ENCODE assay signal across 12 cellular contexts in the genomic region with DNA sequence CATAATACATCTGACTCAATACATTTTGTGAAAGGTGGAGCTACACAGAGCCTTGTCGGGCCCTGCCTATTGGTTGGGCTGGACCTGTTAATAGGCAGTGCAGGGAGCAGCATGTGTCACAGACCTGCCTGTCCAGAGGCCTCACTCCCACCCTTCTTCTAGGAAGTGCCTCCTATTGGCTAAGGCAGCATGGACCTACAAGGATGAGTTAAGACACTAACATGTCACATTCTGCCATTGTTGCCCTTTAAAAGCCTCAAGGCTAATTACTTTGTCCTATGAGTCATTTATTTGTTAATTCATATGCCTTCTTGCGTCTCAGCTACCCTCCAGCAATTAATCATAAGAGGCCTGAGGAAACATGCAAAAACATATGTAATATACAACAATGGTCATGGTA. TPM values are rescaled to one million over a fixed set of nuclear protein-coding genes. Genes with fewer than 3 reads are reported as not detected.
DNase-seq lines count a peak whose midpoint lies in the region; ATAC-seq, FAIRE-seq and TF ChIP-seq lines count a peak whose summit lies in the region.
"Had no signal": no experiment of that assay in that cellular context is flagged by ENCODE, and none has a peak within 500 bp of the region (broad histone marks: within the 10 kb centered on the region; RNA-seq: fewer than 3 reads in every experiment).

No MANE protein-coding gene starts in this region.

- dilution Hi-C loops in keratinocyte (cut with MboI; ENCODE audit: extremely low pct_ligation_motif_present, low sequenced_read_pairs), result no loop called here

- peaks cover 0 to 5% (median 0%) of the 10 kb centered on the region in 7 donors for H3K9me3 Mint-ChIP-seq in CD14-positive monocyte
- H3K9me3 Mint-ChIP-seq: stimulated activated memory B cell treated with anti-CD40 and anti-IgM and Interleukin-4, amounts not matched to agents 10 μg/mL and 1 μg/mL and 100 μg/mL, for 72 hours had no signal

- POLR2A ChIA-PET in HEK293 (lab: Yijun Ruan, JAX), result no interaction called here

- H3K4me1 Mint-ChIP-seq in CD14-positive monocyte (peaks cover 66% of the 10 kb centered on the region), T-helper 17 cell (peaks cover 32% of the 10 kb centered on the region)
- H3K4me1 Mint-ChIP-seq: neural crest cell had no signal

- H3K27me3 Mint-ChIP-seq in CD14-positive monocyte (ENCODE audit: low read depth in 3 of 3), result peaks cover 0 to 3% (median 2%) of the 10 kb centered on the region in 3 donors
- no peaks in the 10 kb centered on the region for H3K27me3 Mint-ChIP-seq in T-helper 17 cell
- H3K27me3 Mint-ChIP-seq: stimulated activated memory B cell treated with anti-CD40 and anti-IgM and Interleukin-4, amounts not matched to agents 10 μg/mL and 1 μg/mL and 100 μg/mL, for 72 hours had no signal

- H3K9ac ChIP-seq in keratinocyte (ENCODE audit: control insufficient read depth, extremely low read depth, insufficient read depth, low read length) (peak overlapping the region; percentile 60), Karpas-422 (ENCODE audit: low read length) (no peak overlapping the region)

- no peaks in the 10 kb centered on the region for H3K9me3 ChIP-seq in HEK293 (ENCODE audit: control insufficient read depth, insufficient read depth, low read depth, low read length)
- H3K9me3 ChIP-seq in T-helper 17 cell (ENCODE audit: control insufficient read depth, low read length, poor library complexity, severe bottlenecking), result no peaks in the 10 kb centered on the region
- no peaks in the 10 kb centered on the region for H3K9me3 ChIP-seq in keratinocyte (ENCODE audit: control insufficient read depth, low read depth, low read length)
- no peaks in the 10 kb centered on the region for H3K9me3 ChIP-seq in Karpas-422 (ENCODE audit: low read length)

- peak overlapping the region; percentile 83 to 97 (median 95) for H3K27ac Mint-ChIP-seq in CD14-positive monocyte
- peak overlapping the region; percentile 73 for H3K27ac Mint-ChIP-seq in T-helper 17 cell
- H3K27ac Mint-ChIP-seq: stimulated activated memory B cell treated with anti-CD40 and anti-IgM and Interleukin-4, amounts not matched to agents 10 μg/mL and 1 μg/mL and 100 μg/mL, for 72 hours had no signal

- H3K27me3 ChIP-seq in keratinocyte (ENCODE audit: control insufficient read depth, extremely low read depth, insufficient read depth, low read length) (no peaks in the 10 kb centered on the region), Karpas-422 (ENCODE audit: low read length) (no peaks in the 10 kb centered on the region)

- peak overlapping the region; percentile 51 for H3K4me2 ChIP-seq in keratinocyte (ENCODE audit: control insufficient read depth, extremely low read depth, insufficient read depth, low read depth, low read length)
- no peak overlapping the region for H3K4me2 ChIP-seq in Karpas-422 (ENCODE audit: low read depth, low read length, poor library complexity, severe bottlenecking)

- no peaks in the 10 kb centered on the region for H3K9me2 ChIP-seq in Karpas-422 (replicated peaks; ENCODE audit: insufficient read depth, low read length)

- no peak overlapping the region for H3K4me3 Mint-ChIP-seq in CD14-positive monocyte
- H3K4me3 Mint-ChIP-seq in T-helper 17 cell, result no peak overlapping the region
- H3K4me3 Mint-ChIP-seq: neural crest cell; stimulated activated memory B cell treated with anti-CD40 and anti-IgM and Interleukin-4, amounts not matched to agents 10 μg/mL and 1 μg/mL and 100 μg/mL, for 72 hours had no signal

- DNase-seq in CD14-positive monocyte (ENCODE audit: low spot score) (peak; percentile 97), T-helper 17 cell (no peak), keratinocyte (ENCODE audit: low read depth, low spot score) (peak; percentile 100), Karpas-422 (no peak), anterior cingulate cortex (lab: John Stamatoyannopoulos, UW) (no peak), NCI-H2081 (lab: John Stamatoyannopoulos, UW) (no peak), NCI-H2171 treated with DMSO at 0.1 percent for 48 hours (lab: John Stamatoyannopoulos, UW) (no peak)
- DNase-seq: activated gamma-delta T cell treated with Interleukin-2 at 50 U/mL for 16 hours, KG1 had no signal

- CTCF ChIA-PET in HEK293 (lab: Yijun Ruan, JAX), result no interaction called here

- intact Hi-C loops in CD14-positive monocyte (cut with micrococcal nuclease), result loop anchor here in 1 of 2 donors (5.0 to 10.0 kb wide), 2 partner anchors 35 to 163 kb away; partner anchors contain the start of genes ATP1A1 and CD58

- peak; percentile 24 for ATAC-seq in T-helper 17 cell
- ATAC-seq: stimulated activated memory B cell treated with anti-CD40 and anti-IgM and Interleukin-4, amounts not matched to agents 10 μg/mL and 1 μg/mL and 100 μg/mL, for 72 hours had no signal

- H2AFZ ChIP-seq in keratinocyte (ENCODE audit: control insufficient read depth, low read length) (no peak overlapping the region), Karpas-422 (ENCODE audit: low read length) (no peak overlapping the region)

- TF ChIP-seq CTCF in CD14-positive monocyte (IDR thresholded peaks at IDR 0.05) (no peak), HEK293 (tag by site-specific recombination; IDR thresholded peaks at IDR 0.05) (no peak), keratinocyte (optimal IDR thresholded peaks at IDR 0.05 in 1 of 3, IDR thresholded peaks at IDR 0.05 in 1 of 3, conservative IDR thresholded peaks at IDR 0.05 in 1 of 3; ENCODE audit: extremely low read depth in 1 of 3, insufficient read depth in 2 of 3, low read length in 3 of 3) (no peak)

- no peaks in the 10 kb centered on the region for H3K4me1 ChIP-seq in HEK293 (ENCODE audit: control insufficient read depth, insufficient read depth, low read length)
- H3K4me1 ChIP-seq in keratinocyte (ENCODE audit: control insufficient read depth, extremely low read depth, insufficient read depth, low read length), result peaks cover 43% of the 10 kb centered on the region
- H3K4me1 ChIP-seq in Karpas-422 (ENCODE audit: low read length), result peaks cover 12% of the 10 kb centered on the region

- H4K20me1 ChIP-seq in keratinocyte (ENCODE audit: control insufficient read depth, extremely low read depth, insufficient read depth, low read length) (no peaks in the 10 kb centered on the region), Karpas-422 (ENCODE audit: insufficient read depth, low read depth, low read length) (no peaks in the 10 kb centered on the region)

- peak; percentile 94 for FAIRE-seq in keratinocyte (lab: Jason Lieb, UNC)

- peaks cover 59 to 67% of the 10 kb centered on the region in 2 donors for H3K36me3 Mint-ChIP-seq in CD14-positive monocyte
- peaks cover 13% of the 10 kb centered on the region for H3K36me3 Mint-ChIP-seq in T-helper 17 cell (ENCODE audit: low read depth)

- H3K27ac ChIP-seq in HEK293 (ENCODE audit: extremely low read depth, low read depth, low read length), result no peak overlapping the region
- peak overlapping the region; percentile 82 for H3K27ac ChIP-seq in keratinocyte (ENCODE audit: control insufficient read depth, insufficient read depth, low read length)
- no peak overlapping the region for H3K27ac ChIP-seq in Karpas-422 (ENCODE audit: low read length)

- peaks cover 0 to 28% of the 10 kb centered on the region in 2 experiments; a peak in 1 of 3 replicates for H3K36me3 ChIP-seq in HEK293 (ENCODE audit: control insufficient read depth in 2 of 2, insufficient read depth in 1 of 2, low read length in 2 of 2)
- peaks cover 1 to 8% of the 10 kb centered on the region in 2 experiments for H3K36me3 ChIP-seq in keratinocyte (ENCODE audit: control insufficient read depth in 2 of 2, extremely low read depth in 1 of 2, insufficient read depth in 2 of 2, low read length in 2 of 2)
- no peaks in the 10 kb centered on the region for H3K36me3 ChIP-seq in Karpas-422 (ENCODE audit: insufficient read depth, low read length)

- H3K4me3 ChIP-seq in HEK293 (ENCODE audit: low read depth, low read length), result no peak overlapping the region
- no peak overlapping the region for H3K4me3 ChIP-seq in keratinocyte (ENCODE audit: control insufficient read depth in 2 of 3, extremely low read depth in 1 of 3, insufficient read depth in 2 of 3, low read depth in 1 of 3, low read length in 3 of 3)
- no peak overlapping the region for H3K4me3 ChIP-seq in Karpas-422 (ENCODE audit: low read length)

- H3K79me2 ChIP-seq in keratinocyte (ENCODE audit: control insufficient read depth, insufficient read depth, low read length) (no peaks in the 10 kb centered on the region), Karpas-422 (ENCODE audit: low read length) (no peaks in the 10 kb centered on the region)

- no peaks in the 10 kb centered on the region for H3K9me1 ChIP-seq in keratinocyte (ENCODE audit: control insufficient read depth, extremely low read depth, insufficient read depth, low read length)

TF ChIP-seq in HEK293, 187 proteins besides CTCF, POLR2A, EP300 and RAD21 (continues in another document):
- TF ChIP-seq SP7 (tag by site-specific recombination; IDR thresholded peaks at IDR 0.05) (0 out of 2 replicates have a peak, but pooled peaks have one; percentile 13), SP2 (tag by site-specific recombination; IDR thresholded peaks at IDR 0.05) (0 out of 2 replicates have a peak, but pooled peaks have one; percentile 14), ZEB2 (tag by site-specific recombination; IDR thresholded peaks at IDR 0.05) (no peak), ZNF629 (tag by site-specific recombination; IDR thresholded peaks at IDR 0.05) (peak; percentile 16; the same call in 1 of the 2 replicates)
- TF ChIP-seq, protein P1, sequence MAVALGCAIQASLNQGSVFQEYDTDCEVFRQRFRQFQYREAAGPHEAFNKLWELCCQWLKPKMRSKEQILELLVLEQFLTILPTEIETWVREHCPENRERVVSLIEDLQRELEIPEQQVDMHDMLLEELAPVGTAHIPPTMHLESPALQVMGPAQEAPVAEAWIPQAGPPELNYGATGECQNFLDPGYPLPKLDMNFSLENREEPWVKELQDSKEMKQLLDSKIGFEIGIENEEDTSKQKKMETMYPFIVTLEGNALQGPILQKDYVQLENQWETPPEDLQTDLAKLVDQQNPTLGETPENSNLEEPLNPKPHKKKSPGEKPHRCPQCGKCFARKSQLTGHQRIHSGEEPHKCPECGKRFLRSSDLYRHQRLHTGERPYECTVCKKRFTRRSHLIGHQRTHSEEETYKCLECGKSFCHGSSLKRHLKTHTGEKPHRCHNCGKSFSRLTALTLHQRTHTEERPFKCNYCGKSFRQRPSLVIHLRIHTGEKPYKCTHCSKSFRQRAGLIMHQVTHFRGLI (tag by site-specific recombination; IDR thresholded peaks at IDR 0.05), result peak; percentile 33; the same call in 1 of the 2 replicates

RNA-seq across cellular contexts. Expression of gene CD58, which starts 33.4 kb away (rescaled TPM):
- polyA plus RNA-seq in CD14-positive monocyte, result 100 to 1,000 TPM; 128 to 168 TPM
- total RNA-seq in T-helper 17 cell, result 10 to 100 TPM; 21.7 to 22.1 TPM
- 15.6 to 38.6 TPM (median 32.6 TPM) in 3 replicates for polyA plus RNA-seq in keratinocyte
- 18.5 TPM for polyA plus RNA-seq in keratinocyte (2011; ENCODE audit: low read depth)
- polyA plus RNA-seq in keratinocyte (2011; cell fraction: cytosol; rRNA removed), result 9.7 and 31.0 TPM in 2 replicates
- 43.2 and 51.9 TPM in 2 replicates for polyA plus RNA-seq in keratinocyte (2011; cell fraction: nucleus; rRNA removed)
- 13.9 and 22.2 TPM in 2 replicates for polyA plus RNA-seq in keratinocyte (2012; ENCODE audit: low replicate concordance)
- 4.1 to 14.3 TPM (median 7.4 TPM) in 3 replicates for polyA minus RNA-seq in keratinocyte
- polyA minus RNA-seq in keratinocyte (2011; cell fraction: cytosol; rRNA and poly(A)+ RNA removed), result 7.5 TPM
- 12.2 and 19.2 TPM in 2 replicates for polyA minus RNA-seq in keratinocyte (2011; cell fraction: nucleus; rRNA and poly(A)+ RNA removed)
- total RNA-seq in Karpas-422 (2014; rRNA removed; shearing (Covaris generic); ENCODE audit: low replicate concordance), result 1.2 and 2.3 TPM in 2 replicates

Comparison
In these comparisons a context has a peak if more than half of its experiments do, and no peak if none do; other contexts are left out.
1. DNase-seq: peak in CD14-positive monocyte (single experiment) and keratinocyte (single experiment); none in T-helper 17 cell (0 of 3), Karpas-422 (single experiment), anterior cingulate cortex (0 of 58), NCI-H2081 (0 of 2) and NCI-H2171 treated with DMSO at 0.1 percent for 48 hours (single experiment).